17 cellular contexts compared by ENCODE assay signal in genomic region chr12:110906088-110906487, GRCh38. TPM values are rescaled to one million over a fixed set of nuclear protein-coding genes. Genes with fewer than 3 reads are reported as not detected.
A peak's percentile ranks its signal among the peaks of the same experiment; 100 is the strongest.
DNase-seq lines count a peak whose midpoint lies in the region; ATAC-seq and TF ChIP-seq lines count a peak whose summit lies in the region.
"Had no signal": no experiment of that assay in that cellular context is flagged by ENCODE, and none has a peak within 500 bp of the region (broad histone marks: within the 10 kb centered on the region; RNA-seq: fewer than 3 reads in every experiment).

No MANE protein-coding gene starts in this region.

- H3K4me3 ChIP-seq in OCI-LY3 (ENCODE audit: low read length) (peak overlapping the region; percentile 64), epithelial cell of proximal tubule (ENCODE audit: low read depth, low read length) (no peak overlapping the region)
- H3K4me3 ChIP-seq: upper lobe of left lung had no signal

- H3K36me3 ChIP-seq in OCI-LY3 (replicated peaks; ENCODE audit: low read depth, low read length), result no peaks in the 10 kb centered on the region
- H3K36me3 ChIP-seq: upper lobe of left lung had no signal

- peak overlapping the region; percentile 89 for H3K27ac ChIP-seq in OCI-LY3 (ENCODE audit: low read length)
- H3K27ac ChIP-seq: parathyroid adenoma, upper lobe of left lung had no signal

- no peak for DNase-seq in epithelial cell of proximal tubule (ENCODE audit: low read depth)
- no peak for DNase-seq in NCI-H2107 treated with DMSO at 0.1 percent for 48 hours (lab: John Stamatoyannopoulos, UW; ENCODE audit: unreplicated experiment)
- no peak for DNase-seq in activated CD4-positive, CD25-positive, alpha-beta regulatory T cell (lab: John Stamatoyannopoulos, UW)
- DNase-seq: activated CD8-positive, alpha-beta memory T cell treated with anti-CD3 and anti-CD28 coated beads, Interleukin-2, amount 50 U/mL, for 48 hours; amygdala; dermis blood vessel endothelial cell; NCI-H187 treated with DMSO at 0.1 percent for 48 hours; NK-92 treated with Interleukin-12 subunit alpha and Interleukin-12 subunit beta, amount 100 ng/mL, for 24 hours; upper lobe of left lung had no signal

- no peaks in the 10 kb centered on the region for H3K9me3 ChIP-seq in OCI-LY3 (ENCODE audit: insufficient read depth, low read length)
- H3K9me3 ChIP-seq: upper lobe of left lung had no signal

- no peaks in the 10 kb centered on the region for H3K79me2 ChIP-seq in OCI-LY3 (ENCODE audit: low read length)
- H3K79me2 ChIP-seq: parathyroid adenoma had no signal

- H3K9ac ChIP-seq in OCI-LY3 (ENCODE audit: low read length), result peak overlapping the region; percentile 48
- H3K9ac ChIP-seq: parathyroid adenoma had no signal

- ATAC-seq in HG03342 (IDR thresholded peaks at IDR 0.05; ENCODE audit: unreplicated experiment), result peak; percentile 33
- no peak for ATAC-seq in HG03159 (IDR thresholded peaks at IDR 0.05; ENCODE audit: unreplicated experiment)
- no peak for ATAC-seq in HG02678 (IDR thresholded peaks at IDR 0.05; ENCODE audit: unreplicated experiment)
- ATAC-seq: HepG2 had no signal

- peak overlapping the region; percentile 81 for H3K4me2 ChIP-seq in OCI-LY3 (ENCODE audit: low read length)

- H3K27me3 ChIP-seq in OCI-LY3 (ENCODE audit: low read depth, low read length), result no peaks in the 10 kb centered on the region
- H3K27me3 ChIP-seq: upper lobe of left lung had no signal

- H2AFZ ChIP-seq in OCI-LY3 (ENCODE audit: low read depth, low read length), result peak overlapping the region; percentile 7; the same call in 1 of the 2 replicates
- H2AFZ ChIP-seq: parathyroid adenoma had no signal

- no peaks in the 10 kb centered on the region for H4K20me1 ChIP-seq in OCI-LY3 (ENCODE audit: insufficient read depth, low read length)

- TF ChIP-seq CTCF in GM12873 (IDR thresholded peaks at IDR 0.05; ENCODE audit: insufficient read depth, low read depth, low read length, missing control alignments) (peak; percentile 51), OCI-LY3 (IDR thresholded peaks at IDR 0.05; ENCODE audit: low read depth, low read length) (peak; percentile 46), epithelial cell of proximal tubule (conservative IDR thresholded peaks at IDR 0.05; ENCODE audit: low read depth, low read length) (peak; percentile 2)

- peaks cover 36% of the 10 kb centered on the region for H3K4me1 ChIP-seq in OCI-LY3 (ENCODE audit: low read length)
- H3K4me1 ChIP-seq: parathyroid adenoma, upper lobe of left lung had no signal

RNA-seq across cellular contexts. Expression of gene MYL2, which starts 14.3 kb away (rescaled TPM):
- not detected in 2 replicates for total RNA-seq in epithelial cell of proximal tubule
- total RNA-seq: H4, HepG2, upper lobe of left lung had no signal

RNA-seq across cellular contexts. Expression of gene CCDC63, which starts 59.3 kb away (rescaled TPM):
- not detected in 2 replicates for total RNA-seq in epithelial cell of proximal tubule
- total RNA-seq: dermis blood vessel endothelial cell, H4, HepG2, upper lobe of left lung had no signal
